In the genomic region with DNA sequence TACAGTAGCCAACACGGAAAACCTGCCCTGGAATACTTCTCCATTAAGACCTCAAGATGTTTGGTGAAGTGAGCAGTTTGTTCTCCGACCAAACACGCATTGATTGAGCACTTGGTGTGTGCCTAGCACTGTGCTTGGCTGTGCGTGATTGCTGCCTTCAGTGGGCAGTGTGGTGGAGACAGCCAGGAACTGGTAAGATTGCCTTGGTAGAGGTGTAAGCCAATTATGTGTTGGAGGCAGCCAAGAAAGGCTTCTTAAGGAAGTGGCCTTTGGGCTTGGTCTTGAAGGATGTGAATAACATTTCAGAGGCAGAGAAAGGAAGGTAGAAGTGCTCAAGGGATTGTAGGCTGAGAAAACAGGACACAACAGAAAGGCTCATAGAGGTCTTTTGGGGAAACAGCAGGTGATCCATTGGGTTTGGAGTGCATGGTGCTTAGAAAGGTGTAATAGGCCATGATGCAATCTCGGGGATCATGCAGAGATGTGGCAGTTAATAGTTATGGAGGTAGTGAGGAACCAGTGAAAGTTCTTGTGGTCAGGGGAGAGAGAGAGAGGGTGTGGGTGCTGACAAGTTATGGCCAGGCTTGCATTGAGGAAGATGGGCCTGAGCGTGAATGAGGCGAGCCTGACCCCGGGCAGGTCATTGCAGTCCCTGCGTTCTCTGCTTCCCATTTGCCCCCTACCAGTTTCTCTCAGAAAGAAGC, we compare ENCODE assay signal across 1 cellular context.
TF ChIP-seq lines count a peak whose summit lies in the region.

No MANE protein-coding gene starts in this region.

TF ChIP-seq in GM12878, 131 proteins besides CTCF, POLR2A, EP300 and RAD21 (continued from another document):
- TF ChIP-seq, protein P1, sequence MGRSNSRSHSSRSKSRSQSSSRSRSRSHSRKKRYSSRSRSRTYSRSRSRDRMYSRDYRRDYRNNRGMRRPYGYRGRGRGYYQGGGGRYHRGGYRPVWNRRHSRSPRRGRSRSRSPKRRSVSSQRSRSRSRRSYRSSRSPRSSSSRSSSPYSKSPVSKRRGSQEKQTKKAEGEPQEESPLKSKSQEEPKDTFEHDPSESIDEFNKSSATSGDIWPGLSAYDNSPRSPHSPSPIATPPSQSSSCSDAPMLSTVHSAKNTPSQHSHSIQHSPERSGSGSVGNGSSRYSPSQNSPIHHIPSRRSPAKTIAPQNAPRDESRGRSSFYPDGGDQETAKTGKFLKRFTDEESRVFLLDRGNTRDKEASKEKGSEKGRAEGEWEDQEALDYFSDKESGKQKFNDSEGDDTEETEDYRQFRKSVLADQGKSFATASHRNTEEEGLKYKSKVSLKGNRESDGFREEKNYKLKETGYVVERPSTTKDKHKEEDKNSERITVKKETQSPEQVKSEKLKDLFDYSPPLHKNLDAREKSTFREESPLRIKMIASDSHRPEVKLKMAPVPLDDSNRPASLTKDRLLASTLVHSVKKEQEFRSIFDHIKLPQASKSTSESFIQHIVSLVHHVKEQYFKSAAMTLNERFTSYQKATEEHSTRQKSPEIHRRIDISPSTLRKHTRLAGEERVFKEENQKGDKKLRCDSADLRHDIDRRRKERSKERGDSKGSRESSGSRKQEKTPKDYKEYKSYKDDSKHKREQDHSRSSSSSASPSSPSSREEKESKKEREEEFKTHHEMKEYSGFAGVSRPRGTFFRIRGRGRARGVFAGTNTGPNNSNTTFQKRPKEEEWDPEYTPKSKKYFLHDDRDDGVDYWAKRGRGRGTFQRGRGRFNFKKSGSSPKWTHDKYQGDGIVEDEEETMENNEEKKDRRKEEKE (IDR thresholded peaks at IDR 0.05): no peak
- TF ChIP-seq CREM (IDR thresholded peaks at IDR 0.05; ENCODE audit: low read depth) (peak; percentile 62; the same call in 1 of the 2 replicates), LARP7 (IDR thresholded peaks at IDR 0.05) (no peak), MYB (IDR thresholded peaks at IDR 0.05; ENCODE audit: borderline replicate concordance, low read depth, low read length) (no peak), ZNF24 (IDR thresholded peaks at IDR 0.05) (no peak), POLR2AphosphoS5 (IDR thresholded peaks at IDR 0.05; ENCODE audit: low read length) (peak; percentile 37), ZNF217 (IDR thresholded peaks at IDR 0.05) (no peak), IRF4 (IDR thresholded peaks at IDR 0.05; ENCODE audit: low read depth, low read length) (0 out of 2 replicates have a peak, but pooled peaks have one; percentile 55), YY1 (IDR thresholded peaks at IDR 0.05; ENCODE audit: low read depth, low read length) (peak; percentile 70), HDGF (IDR thresholded peaks at IDR 0.05) (peak; percentile 81; the same call in 1 of the 2 replicates), CBX5 (IDR thresholded peaks at IDR 0.05; ENCODE audit: low read depth) (peak; percentile 58; the same call in 1 of the 2 replicates), IKZF2 (IDR thresholded peaks at IDR 0.05) (peak in 1 of 2 experiments; percentile 59; a peak in 2 of 4 replicates), CBFB (IDR thresholded peaks at IDR 0.05; ENCODE audit: low read depth) (peak; percentile 93), NBN (IDR thresholded peaks at IDR 0.05) (peak; percentile 93), CREB1 (IDR thresholded peaks at IDR 0.05; ENCODE audit: low read depth) (peak; percentile 35; the same call in 1 of the 2 replicates), IKZF1 (conservative IDR thresholded peaks at IDR 0.05) (peak; percentile 69; the same call in 1 of the 2 replicates), RUNX3 (IDR thresholded peaks at IDR 0.05; ENCODE audit: low read length) (peak; percentile 98), BCL11A (IDR thresholded peaks at IDR 0.05; ENCODE audit: low read depth, low read length) (peak; percentile 41; the same call in 1 of the 2 replicates), CHD2 (IDR thresholded peaks at IDR 0.05; ENCODE audit: borderline replicate concordance, low read depth, low read length) (0 out of 2 replicates have a peak, but pooled peaks have one; percentile 27), CEBPB (IDR thresholded peaks at IDR 0.05; ENCODE audit: borderline replicate concordance in 1 of 2, low read depth in 2 of 2, low read length in 2 of 2) (peak in 1 of 2 experiments; percentile 40; a peak in 1 of 4 replicates), TCF7 (IDR thresholded peaks at IDR 0.05; ENCODE audit: borderline replicate concordance) (no peak), WRNIP1 (IDR thresholded peaks at IDR 0.05; ENCODE audit: borderline replicate concordance, low read depth, low read length) (0 out of 2 replicates have a peak, but pooled peaks have one; percentile 82), MTA2 (IDR thresholded peaks at IDR 0.05; ENCODE audit: low read depth) (peak; percentile 35; the same call in 1 of the 2 replicates), POU2F2 (IDR thresholded peaks at IDR 0.05; ENCODE audit: borderline replicate concordance, low read depth, low read length) (peak; percentile 28; the same call in 1 of the 3 replicates), NR2F1 (conservative IDR thresholded peaks at IDR 0.05) (peak; percentile 79), ATF7 (IDR thresholded peaks at IDR 0.05; ENCODE audit: low read depth) (peak; percentile 71)
- TF ChIP-seq, protein P2, sequence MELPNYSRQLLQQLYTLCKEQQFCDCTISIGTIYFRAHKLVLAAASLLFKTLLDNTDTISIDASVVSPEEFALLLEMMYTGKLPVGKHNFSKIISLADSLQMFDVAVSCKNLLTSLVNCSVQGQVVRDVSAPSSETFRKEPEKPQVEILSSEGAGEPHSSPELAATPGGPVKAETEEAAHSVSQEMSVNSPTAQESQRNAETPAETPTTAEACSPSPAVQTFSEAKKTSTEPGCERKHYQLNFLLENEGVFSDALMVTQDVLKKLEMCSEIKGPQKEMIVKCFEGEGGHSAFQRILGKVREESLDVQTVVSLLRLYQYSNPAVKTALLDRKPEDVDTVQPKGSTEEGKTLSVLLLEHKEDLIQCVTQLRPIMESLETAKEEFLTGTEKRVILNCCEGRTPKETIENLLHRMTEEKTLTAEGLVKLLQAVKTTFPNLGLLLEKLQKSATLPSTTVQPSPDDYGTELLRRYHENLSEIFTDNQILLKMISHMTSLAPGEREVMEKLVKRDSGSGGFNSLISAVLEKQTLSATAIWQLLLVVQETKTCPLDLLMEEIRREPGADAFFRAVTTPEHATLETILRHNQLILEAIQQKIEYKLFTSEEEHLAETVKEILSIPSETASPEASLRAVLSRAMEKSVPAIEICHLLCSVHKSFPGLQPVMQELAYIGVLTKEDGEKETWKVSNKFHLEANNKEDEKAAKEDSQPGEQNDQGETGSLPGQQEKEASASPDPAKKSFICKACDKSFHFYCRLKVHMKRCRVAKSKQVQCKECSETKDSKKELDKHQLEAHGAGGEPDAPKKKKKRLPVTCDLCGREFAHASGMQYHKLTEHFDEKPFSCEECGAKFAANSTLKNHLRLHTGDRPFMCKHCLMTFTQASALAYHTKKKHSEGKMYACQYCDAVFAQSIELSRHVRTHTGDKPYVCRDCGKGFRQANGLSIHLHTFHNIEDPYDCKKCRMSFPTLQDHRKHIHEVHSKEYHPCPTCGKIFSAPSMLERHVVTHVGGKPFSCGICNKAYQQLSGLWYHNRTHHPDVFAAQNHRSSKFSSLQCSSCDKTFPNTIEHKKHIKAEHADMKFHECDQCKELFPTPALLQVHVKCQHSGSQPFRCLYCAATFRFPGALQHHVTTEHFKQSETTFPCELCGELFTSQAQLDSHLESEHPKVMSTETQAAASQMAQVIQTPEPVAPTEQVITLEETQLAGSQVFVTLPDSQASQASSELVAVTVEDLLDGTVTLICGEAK (IDR thresholded peaks at IDR 0.05; ENCODE audit: borderline replicate concordance): no peak
- TF ChIP-seq, protein P3, sequence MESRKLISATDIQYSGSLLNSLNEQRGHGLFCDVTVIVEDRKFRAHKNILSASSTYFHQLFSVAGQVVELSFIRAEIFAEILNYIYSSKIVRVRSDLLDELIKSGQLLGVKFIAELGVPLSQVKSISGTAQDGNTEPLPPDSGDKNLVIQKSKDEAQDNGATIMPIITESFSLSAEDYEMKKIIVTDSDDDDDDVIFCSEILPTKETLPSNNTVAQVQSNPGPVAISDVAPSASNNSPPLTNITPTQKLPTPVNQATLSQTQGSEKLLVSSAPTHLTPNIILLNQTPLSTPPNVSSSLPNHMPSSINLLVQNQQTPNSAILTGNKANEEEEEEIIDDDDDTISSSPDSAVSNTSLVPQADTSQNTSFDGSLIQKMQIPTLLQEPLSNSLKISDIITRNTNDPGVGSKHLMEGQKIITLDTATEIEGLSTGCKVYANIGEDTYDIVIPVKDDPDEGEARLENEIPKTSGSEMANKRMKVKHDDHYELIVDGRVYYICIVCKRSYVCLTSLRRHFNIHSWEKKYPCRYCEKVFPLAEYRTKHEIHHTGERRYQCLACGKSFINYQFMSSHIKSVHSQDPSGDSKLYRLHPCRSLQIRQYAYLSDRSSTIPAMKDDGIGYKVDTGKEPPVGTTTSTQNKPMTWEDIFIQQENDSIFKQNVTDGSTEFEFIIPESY (IDR thresholded peaks at IDR 0.05): no peak
- TF ChIP-seq, protein P4, sequence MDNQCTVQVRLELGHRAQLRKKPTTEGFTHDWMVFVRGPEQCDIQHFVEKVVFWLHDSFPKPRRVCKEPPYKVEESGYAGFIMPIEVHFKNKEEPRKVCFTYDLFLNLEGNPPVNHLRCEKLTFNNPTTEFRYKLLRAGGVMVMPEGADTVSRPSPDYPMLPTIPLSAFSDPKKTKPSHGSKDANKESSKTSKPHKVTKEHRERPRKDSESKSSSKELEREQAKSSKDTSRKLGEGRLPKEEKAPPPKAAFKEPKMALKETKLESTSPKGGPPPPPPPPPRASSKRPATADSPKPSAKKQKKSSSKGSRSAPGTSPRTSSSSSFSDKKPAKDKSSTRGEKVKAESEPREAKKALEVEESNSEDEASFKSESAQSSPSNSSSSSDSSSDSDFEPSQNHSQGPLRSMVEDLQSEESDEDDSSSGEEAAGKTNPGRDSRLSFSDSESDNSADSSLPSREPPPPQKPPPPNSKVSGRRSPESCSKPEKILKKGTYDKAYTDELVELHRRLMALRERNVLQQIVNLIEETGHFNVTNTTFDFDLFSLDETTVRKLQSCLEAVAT (IDR thresholded peaks at IDR 0.05): peak; percentile 88
- TF ChIP-seq, protein P5, sequence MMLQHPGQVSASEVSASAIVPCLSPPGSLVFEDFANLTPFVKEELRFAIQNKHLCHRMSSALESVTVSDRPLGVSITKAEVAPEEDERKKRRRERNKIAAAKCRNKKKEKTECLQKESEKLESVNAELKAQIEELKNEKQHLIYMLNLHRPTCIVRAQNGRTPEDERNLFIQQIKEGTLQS (IDR thresholded peaks at IDR 0.05; ENCODE audit: borderline replicate concordance, extremely low read depth, low read depth, low read length): no peak
- TF ChIP-seq, protein P6, sequence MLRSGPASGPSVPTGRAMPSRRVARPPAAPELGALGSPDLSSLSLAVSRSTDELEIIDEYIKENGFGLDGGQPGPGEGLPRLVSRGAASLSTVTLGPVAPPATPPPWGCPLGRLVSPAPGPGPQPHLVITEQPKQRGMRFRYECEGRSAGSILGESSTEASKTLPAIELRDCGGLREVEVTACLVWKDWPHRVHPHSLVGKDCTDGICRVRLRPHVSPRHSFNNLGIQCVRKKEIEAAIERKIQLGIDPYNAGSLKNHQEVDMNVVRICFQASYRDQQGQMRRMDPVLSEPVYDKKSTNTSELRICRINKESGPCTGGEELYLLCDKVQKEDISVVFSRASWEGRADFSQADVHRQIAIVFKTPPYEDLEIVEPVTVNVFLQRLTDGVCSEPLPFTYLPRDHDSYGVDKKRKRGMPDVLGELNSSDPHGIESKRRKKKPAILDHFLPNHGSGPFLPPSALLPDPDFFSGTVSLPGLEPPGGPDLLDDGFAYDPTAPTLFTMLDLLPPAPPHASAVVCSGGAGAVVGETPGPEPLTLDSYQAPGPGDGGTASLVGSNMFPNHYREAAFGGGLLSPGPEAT (IDR thresholded peaks at IDR 0.05; ENCODE audit: low read depth): peak; percentile 43; the same call in 1 of the 2 replicates
- TF ChIP-seq, protein P7, sequence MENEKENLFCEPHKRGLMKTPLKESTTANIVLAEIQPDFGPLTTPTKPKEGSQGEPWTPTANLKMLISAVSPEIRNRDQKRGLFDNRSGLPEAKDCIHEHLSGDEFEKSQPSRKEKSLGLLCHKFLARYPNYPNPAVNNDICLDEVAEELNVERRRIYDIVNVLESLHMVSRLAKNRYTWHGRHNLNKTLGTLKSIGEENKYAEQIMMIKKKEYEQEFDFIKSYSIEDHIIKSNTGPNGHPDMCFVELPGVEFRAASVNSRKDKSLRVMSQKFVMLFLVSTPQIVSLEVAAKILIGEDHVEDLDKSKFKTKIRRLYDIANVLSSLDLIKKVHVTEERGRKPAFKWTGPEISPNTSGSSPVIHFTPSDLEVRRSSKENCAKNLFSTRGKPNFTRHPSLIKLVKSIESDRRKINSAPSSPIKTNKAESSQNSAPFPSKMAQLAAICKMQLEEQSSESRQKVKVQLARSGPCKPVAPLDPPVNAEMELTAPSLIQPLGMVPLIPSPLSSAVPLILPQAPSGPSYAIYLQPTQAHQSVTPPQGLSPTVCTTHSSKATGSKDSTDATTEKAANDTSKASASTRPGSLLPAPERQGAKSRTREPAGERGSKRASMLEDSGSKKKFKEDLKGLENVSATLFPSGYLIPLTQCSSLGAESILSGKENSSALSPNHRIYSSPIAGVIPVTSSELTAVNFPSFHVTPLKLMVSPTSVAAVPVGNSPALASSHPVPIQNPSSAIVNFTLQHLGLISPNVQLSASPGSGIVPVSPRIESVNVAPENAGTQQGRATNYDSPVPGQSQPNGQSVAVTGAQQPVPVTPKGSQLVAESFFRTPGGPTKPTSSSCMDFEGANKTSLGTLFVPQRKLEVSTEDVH (IDR thresholded peaks at IDR 0.05; ENCODE audit: low read depth, partially characterized antibody): no peak
